15 cellular contexts compared by ENCODE assay signal in the genomic region with DNA sequence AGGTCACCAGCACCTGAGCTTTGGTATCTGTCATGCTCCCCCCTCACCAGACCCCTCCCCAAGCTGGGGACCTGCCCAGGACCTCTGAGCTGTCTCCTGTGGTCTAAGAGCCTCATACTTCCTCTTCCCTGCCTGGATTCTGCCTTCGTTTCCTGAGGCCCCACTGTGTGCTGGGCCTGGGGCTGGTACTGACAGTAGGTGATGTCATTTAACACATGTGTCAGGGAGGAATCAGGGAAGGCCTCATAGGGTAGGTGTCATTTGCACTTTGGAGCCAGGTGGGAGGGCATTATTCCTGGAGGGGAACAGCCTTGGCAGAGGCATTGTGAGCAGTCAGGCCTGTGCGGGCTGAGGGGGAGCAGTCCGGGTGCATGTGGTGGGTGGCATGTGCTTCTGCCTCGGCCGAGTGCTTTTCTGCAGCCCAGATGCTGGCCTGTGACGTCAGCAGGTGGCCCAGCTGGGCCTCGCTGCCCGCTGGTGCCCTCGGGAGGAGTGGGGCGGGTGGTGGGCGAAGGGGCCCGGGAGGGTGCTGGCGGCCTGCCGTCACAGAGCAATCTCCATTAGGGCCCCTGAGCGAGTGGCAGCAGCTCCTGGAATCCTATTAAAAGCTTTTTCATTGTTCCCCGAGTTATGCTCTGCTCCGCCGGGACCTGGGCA. TPM values are rescaled to one million over a fixed set of nuclear protein-coding genes. Genes with fewer than 3 reads are reported as not detected.
DNase-seq lines count a peak whose midpoint lies in the region; ATAC-seq, FAIRE-seq and TF ChIP-seq lines count a peak whose summit lies in the region.
"Had no signal": no experiment of that assay in that cellular context is flagged by ENCODE, and none has a peak within 500 bp of the region (broad histone marks: within the 10 kb centered on the region; RNA-seq: fewer than 3 reads in every experiment).

No MANE protein-coding gene starts in this region.

- H3K27me3 ChIP-seq in thyroid gland = no peaks in the 10 kb centered on the region
- H3K27me3 ChIP-seq: body of pancreas had no signal

- no peaks in the 10 kb centered on the region for H3K9me3 ChIP-seq in thyroid gland
- H3K9me3 ChIP-seq: body of pancreas had no signal

- no peak for TF ChIP-seq CTCF in thyroid gland (IDR thresholded peaks at IDR 0.05)
- no peak for TF ChIP-seq CTCF in lower leg skin (IDR thresholded peaks at IDR 0.05)

- no peak for FAIRE-seq in frontal cortex (lab: Jason Lieb, UNC)
- FAIRE-seq: GM19239 had no signal

- intact Hi-C loops in thyroid gland (cut with DNase I) (no loop called here), lower leg skin (cut with DNase I; ENCODE audit: low total_unique reads) (no loop called here)

- DNase-seq in NCI-H748 (lab: John Stamatoyannopoulos, UW; ENCODE audit: unreplicated experiment) (peak; percentile 25), NCI-H748 treated with DMSO at 0.1 percent for 48 hours (lab: John Stamatoyannopoulos, UW) (no peak), NCI-H524 treated with DMSO at 0.1 percent for 48 hours (lab: John Stamatoyannopoulos, UW) (peak; percentile 25), frontal cortex (ENCODE audit: low spot score in 2 of 2) (peak; percentile 63 to 68), thyroid gland (peak; percentile 65 to 66), lower leg skin (ENCODE audit: low spot score in 2 of 2) (no peak), AG08395 (ENCODE audit: low spot score) (no peak), left lobe of liver (ENCODE audit: low spot score) (no peak)
- DNase-seq: activated CD4-positive, alpha-beta T cell treated with anti-CD3 and anti-CD28 coated beads for 4 hours; effector memory CD8-positive, alpha-beta T cell had no signal

- peaks cover 0 to 13% of the 10 kb centered on the region in 2 donors for H3K4me1 ChIP-seq in thyroid gland
- H3K4me1 ChIP-seq: body of pancreas had no signal

- H3K4me3 ChIP-seq in thyroid gland (replicated peaks in 1 of 3) = no peak overlapping the region
- H3K4me3 ChIP-seq in lower leg skin (ENCODE audit: low read depth, poor library complexity, severe bottlenecking) = no peak overlapping the region
- H3K4me3 ChIP-seq: body of pancreas, GM23338 had no signal

- H3K36me3 ChIP-seq in thyroid gland = no peaks in the 10 kb centered on the region

- no peak for TF ChIP-seq POLR2A in thyroid gland (IDR thresholded peaks at IDR 0.05)
- no peak for TF ChIP-seq POLR2A in lower leg skin (IDR thresholded peaks at IDR 0.05)

- peak overlapping the region in 2 of 3 donors; percentile 30 to 66 for H3K27ac ChIP-seq in thyroid gland
- H3K27ac ChIP-seq: body of pancreas had no signal

- WGBS in thyroid gland, 2 donors = 71 to 77% methylated on average over 17 to 18 of the region's 18 CpGs
- 70 to 76% methylated on average over 15 to 18 of the region's 18 CpGs for WGBS in lower leg skin, 2 donors

- ATAC-seq in left lobe of liver = no peak
- ATAC-seq: body of pancreas; effector memory CD8-positive, alpha-beta T cell; GM23338 had no signal

RNA-seq across cellular contexts. Expression of a gene that starts 9.1 kb away (rescaled TPM):
- 4.5 TPM for total RNA-seq in frontal cortex
- total RNA-seq in thyroid gland = 1 to 10 TPM in 3 of 4 donors, under 1 TPM in 1; 0.54 to 4.0 (median 3.8) TPM
- under 1 TPM in 3 of 4 donors, not detected in 1; 0.08 to 0.62 (median 0.15) TPM for total RNA-seq in lower leg skin
- total RNA-seq in left lobe of liver = not detected
- total RNA-seq: activated T-helper 1 cell treated with anti-CD3 and anti-CD28 coated beads, Interleukin-12 subunit alpha, Interleukin-12 subunit beta, Interleukin-2, Interleukin-4 antibody, amounts not matched to agents 30 ng/mL and 10 ng/mL and 1 ng/mL, durations not matched to agents 14 hours and 24 hours and 36 hours; T-helper 1 cell treated with Interleukin-12 subunit alpha and Interleukin-12 subunit beta and Interleukin-4 antibody, amounts not matched to agents 30 ng/mL and 1 ng/mL, for 36 hours had no signal

RNA-seq across cellular contexts. Expression of a gene that starts 58.6 kb away (rescaled TPM):
- 31.4 TPM for total RNA-seq in frontal cortex
- 100 to 1,000 TPM in 1 of 4 donors, 10 to 100 TPM in 3; 62.3 to 130 (median 76.1) TPM for total RNA-seq in thyroid gland
- 10 to 100 TPM; 48.8 to 94.8 (median 81.7) TPM for total RNA-seq in lower leg skin
- total RNA-seq in left lobe of liver = 22.8 TPM

Comparison
In these comparisons a context has a peak if more than half of its experiments do, and no peak if none do; other contexts are left out.
1. DNase-seq: peak in NCI-H748 (single experiment), NCI-H524 treated with DMSO at 0.1 percent for 48 hours (single experiment), frontal cortex (2 of 2) and thyroid gland (2 of 2); none in NCI-H748 treated with DMSO at 0.1 percent for 48 hours (single experiment), lower leg skin (0 of 2), AG08395 (single experiment) and left lobe of liver (single experiment).